2 cellular contexts compared by ENCODE assay signal in the genomic region with DNA sequence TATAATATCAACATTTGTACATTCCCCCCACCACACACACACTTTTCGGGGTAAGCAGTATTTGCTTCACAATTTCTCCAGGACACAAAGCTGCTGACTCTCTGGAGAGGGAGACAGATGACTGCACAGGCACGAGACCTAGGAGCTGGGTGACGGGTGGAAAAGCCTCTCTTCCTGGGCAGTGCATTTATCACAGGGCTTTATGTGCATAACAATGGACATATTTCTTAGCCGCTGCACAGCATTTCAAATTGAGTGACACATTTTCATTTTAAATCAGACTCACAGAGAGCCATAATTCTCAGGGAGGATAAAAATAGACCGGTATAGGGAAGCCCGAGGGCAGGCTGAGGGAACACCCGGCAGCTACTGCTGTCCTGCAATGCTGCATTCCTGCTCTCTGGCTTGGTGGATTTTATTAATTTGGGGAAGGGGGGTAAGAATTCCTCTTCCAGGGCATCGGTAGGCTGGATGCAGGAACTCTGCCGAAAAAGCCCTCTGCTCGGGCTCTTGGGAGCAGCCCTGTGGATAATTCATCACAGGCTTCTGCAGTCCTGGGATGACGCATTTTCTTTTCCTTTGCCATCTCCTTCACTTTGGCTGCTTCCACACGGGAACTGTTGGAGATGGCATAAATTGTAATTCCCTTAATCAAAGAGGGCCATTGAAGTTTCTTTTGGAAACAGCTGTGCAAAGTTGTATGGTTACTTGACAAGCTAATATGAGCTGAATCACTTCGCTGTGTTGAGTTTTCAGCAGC.
TF ChIP-seq lines count a peak whose summit lies in the region.

No MANE protein-coding gene starts in this region.

TF ChIP-seq in SK-N-SH, 30 proteins besides CTCF, POLR2A, EP300 and RAD21:
- TF ChIP-seq, protein P1, sequence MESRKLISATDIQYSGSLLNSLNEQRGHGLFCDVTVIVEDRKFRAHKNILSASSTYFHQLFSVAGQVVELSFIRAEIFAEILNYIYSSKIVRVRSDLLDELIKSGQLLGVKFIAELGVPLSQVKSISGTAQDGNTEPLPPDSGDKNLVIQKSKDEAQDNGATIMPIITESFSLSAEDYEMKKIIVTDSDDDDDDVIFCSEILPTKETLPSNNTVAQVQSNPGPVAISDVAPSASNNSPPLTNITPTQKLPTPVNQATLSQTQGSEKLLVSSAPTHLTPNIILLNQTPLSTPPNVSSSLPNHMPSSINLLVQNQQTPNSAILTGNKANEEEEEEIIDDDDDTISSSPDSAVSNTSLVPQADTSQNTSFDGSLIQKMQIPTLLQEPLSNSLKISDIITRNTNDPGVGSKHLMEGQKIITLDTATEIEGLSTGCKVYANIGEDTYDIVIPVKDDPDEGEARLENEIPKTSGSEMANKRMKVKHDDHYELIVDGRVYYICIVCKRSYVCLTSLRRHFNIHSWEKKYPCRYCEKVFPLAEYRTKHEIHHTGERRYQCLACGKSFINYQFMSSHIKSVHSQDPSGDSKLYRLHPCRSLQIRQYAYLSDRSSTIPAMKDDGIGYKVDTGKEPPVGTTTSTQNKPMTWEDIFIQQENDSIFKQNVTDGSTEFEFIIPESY (IDR thresholded peaks at IDR 0.05; ENCODE audit: borderline replicate concordance, low read depth), result no peak
- 0 out of 2 replicates have a peak, but pooled peaks have one; percentile 4 for TF ChIP-seq TCF12 (IDR thresholded peaks at IDR 0.05)

TF ChIP-seq in neural cell, 6 proteins besides CTCF, POLR2A, EP300 and RAD21 (continued from another document):
- no peak for TF ChIP-seq EZH2 (IDR thresholded peaks at IDR 0.05; ENCODE audit: borderline replicate concordance, insufficient read depth, low read length, poor library complexity, severe bottlenecking)
- TF ChIP-seq, protein P2, sequence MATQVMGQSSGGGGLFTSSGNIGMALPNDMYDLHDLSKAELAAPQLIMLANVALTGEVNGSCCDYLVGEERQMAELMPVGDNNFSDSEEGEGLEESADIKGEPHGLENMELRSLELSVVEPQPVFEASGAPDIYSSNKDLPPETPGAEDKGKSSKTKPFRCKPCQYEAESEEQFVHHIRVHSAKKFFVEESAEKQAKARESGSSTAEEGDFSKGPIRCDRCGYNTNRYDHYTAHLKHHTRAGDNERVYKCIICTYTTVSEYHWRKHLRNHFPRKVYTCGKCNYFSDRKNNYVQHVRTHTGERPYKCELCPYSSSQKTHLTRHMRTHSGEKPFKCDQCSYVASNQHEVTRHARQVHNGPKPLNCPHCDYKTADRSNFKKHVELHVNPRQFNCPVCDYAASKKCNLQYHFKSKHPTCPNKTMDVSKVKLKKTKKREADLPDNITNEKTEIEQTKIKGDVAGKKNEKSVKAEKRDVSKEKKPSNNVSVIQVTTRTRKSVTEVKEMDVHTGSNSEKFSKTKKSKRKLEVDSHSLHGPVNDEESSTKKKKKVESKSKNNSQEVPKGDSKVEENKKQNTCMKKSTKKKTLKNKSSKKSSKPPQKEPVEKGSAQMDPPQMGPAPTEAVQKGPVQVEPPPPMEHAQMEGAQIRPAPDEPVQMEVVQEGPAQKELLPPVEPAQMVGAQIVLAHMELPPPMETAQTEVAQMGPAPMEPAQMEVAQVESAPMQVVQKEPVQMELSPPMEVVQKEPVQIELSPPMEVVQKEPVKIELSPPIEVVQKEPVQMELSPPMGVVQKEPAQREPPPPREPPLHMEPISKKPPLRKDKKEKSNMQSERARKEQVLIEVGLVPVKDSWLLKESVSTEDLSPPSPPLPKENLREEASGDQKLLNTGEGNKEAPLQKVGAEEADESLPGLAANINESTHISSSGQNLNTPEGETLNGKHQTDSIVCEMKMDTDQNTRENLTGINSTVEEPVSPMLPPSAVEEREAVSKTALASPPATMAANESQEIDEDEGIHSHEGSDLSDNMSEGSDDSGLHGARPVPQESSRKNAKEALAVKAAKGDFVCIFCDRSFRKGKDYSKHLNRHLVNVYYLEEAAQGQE (IDR thresholded peaks at IDR 0.05; ENCODE audit: borderline replicate concordance), result peak; percentile 16
